17 cellular contexts compared by ENCODE assay signal in the genomic region with DNA sequence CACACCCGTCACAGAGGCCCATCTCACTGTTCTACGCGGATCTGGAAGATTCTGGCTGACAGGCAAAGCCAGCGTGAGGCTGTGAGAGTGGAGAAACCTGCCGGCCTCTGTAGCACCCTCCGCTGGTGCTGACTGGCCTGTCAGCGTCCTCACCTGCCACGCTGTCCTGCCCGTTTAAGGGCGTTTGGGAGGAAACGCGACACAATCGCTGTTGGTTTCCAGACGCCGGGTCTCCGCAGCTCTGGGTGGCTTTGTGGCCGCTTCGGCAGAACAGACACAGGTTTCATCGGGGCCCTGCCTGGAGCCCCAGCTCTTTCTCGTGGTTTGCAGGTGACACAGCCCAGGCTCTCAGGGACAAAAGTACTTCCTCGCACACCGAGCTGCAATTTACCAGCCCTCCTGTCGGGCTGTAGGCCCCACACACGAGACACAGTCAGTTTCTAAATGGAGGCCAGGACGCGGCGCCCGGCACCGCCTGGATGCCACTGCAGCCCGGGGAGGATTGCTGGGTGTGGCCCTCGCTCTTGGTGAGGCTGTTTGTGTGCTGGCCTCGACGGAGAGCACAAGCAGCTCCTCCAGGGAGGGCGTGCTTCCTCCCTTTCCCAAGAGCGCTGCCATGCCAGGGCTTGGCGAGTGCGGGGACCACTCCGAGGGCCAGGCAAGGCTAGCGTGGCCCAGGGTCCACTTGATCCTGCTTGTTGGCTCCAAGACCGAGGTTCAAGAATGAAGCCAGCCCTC.
A peak's percentile ranks its signal among the peaks of the same experiment; 100 is the strongest.
DNase-seq lines count a peak whose midpoint lies in the region.
"Had no signal": no experiment of that assay in that cellular context is flagged by ENCODE, and none has a peak within 500 bp of the region (broad histone marks: within the 10 kb centered on the region; RNA-seq: fewer than 3 reads in every experiment).

No MANE protein-coding gene starts in this region.

- H3K4me1 ChIP-seq in SJCRH30 = peaks cover 5% of the 10 kb centered on the region; the same call in 1 of the 2 replicates
- H3K4me1 ChIP-seq: Peyer's patch had no signal

- no peak overlapping the region for H3K4me3 ChIP-seq in SJCRH30
- H3K4me3 ChIP-seq: Peyer's patch had no signal

- in situ Hi-C loops in G401 (cut with HindIII; ENCODE audit: low sequenced_read_pairs) = no loop called here

- H3K27me3 ChIP-seq in SJCRH30 = no peaks in the 10 kb centered on the region
- H3K27me3 ChIP-seq: Peyer's patch had no signal

- H3K9me3 ChIP-seq in SJCRH30 (replicated peaks) = no peaks in the 10 kb centered on the region
- H3K9me3 ChIP-seq: Peyer's patch had no signal

- peak; percentile 4 for DNase-seq in activated effector memory CD4-positive, alpha-beta T cell treated with Interleukin-2 at 50 U/mL for 16 hours
- DNase-seq in activated effector memory CD4-positive, alpha-beta T cell treated with anti-CD3 and anti-CD28 coated beads, Interleukin-2, amount 50 U/mL, for 16 hours = no peak
- DNase-seq in G401 (ENCODE audit: low spot score) = peak; percentile 54
- DNase-seq in SW480 (ENCODE audit: low spot score) = peak; percentile 10
- peak; percentile 52 for DNase-seq in iPS-NIHi7 (ENCODE audit: extremely low spot score)
- DNase-seq in germinal center (ENCODE audit: low spot score) = no peak
- no peak for DNase-seq in SJCRH30
- DNase-seq in activated gamma-delta T cell (lab: John Stamatoyannopoulos, UW) = no peak
- DNase-seq: COR-L47, EL, MV-4-11, NCI-H1436 treated with DMSO at 0.1 percent for 48 hours, NCI-H2081, NCI-H2227 treated with DMSO at 0.1 percent for 48 hours, NCI-H524, Peyer's patch, SHP77 had no signal

- H3K36me3 ChIP-seq in SJCRH30 = no peaks in the 10 kb centered on the region
- H3K36me3 ChIP-seq: Peyer's patch had no signal

- no peak overlapping the region for H3K27ac ChIP-seq in SJCRH30
- H3K27ac ChIP-seq: Peyer's patch had no signal

Comparison
In these comparisons a context has a peak if more than half of its experiments do, and no peak if none do; other contexts are left out.
1. DNase-seq: peak in activated effector memory CD4-positive, alpha-beta T cell treated with Interleukin-2 at 50 U/mL for 16 hours (single experiment), G401 (single experiment), SW480 (single experiment) and iPS-NIHi7 (single experiment); none in activated effector memory CD4-positive, alpha-beta T cell treated with anti-CD3 and anti-CD28 coated beads, Interleukin-2, amount 50 U/mL, for 16 hours (single experiment), germinal center (single experiment), SJCRH30 (0 of 2) and activated gamma-delta T cell (single experiment).